ENCODE assay signal across 17 cellular contexts in the genomic region with DNA sequence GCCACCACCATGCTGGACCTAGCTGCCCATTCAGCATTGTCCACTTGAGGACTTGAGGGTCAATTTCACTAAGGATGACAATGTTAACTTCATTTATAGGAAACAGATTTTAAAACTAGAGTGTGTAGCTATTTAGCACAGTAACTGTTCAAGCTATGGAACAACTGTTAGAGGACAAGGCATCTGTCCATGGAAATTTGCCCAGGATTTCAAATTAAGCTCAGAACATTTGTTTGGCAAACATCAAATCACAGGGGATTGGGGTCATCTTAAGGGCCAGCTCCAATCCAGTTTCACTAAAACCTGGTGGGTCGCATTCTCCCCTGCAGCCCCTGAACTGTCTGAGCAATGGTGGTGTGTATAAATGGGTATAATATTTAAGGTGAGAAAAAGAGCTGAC. TPM values are rescaled to one million over a fixed set of nuclear protein-coding genes. Genes with fewer than 3 reads are reported as not detected.
DNase-seq lines count a peak whose midpoint lies in the region; ATAC-seq lines count a peak whose summit lies in the region.
"Had no signal": no experiment of that assay in that cellular context is flagged by ENCODE, and none has a peak within 500 bp of the region (broad histone marks: within the 10 kb centered on the region; RNA-seq: fewer than 3 reads in every experiment).

No MANE protein-coding gene starts in this region.

- H3K27me3 ChIP-seq in H7 (ENCODE audit: control insufficient read depth, insufficient read depth, low read length): no peaks in the 10 kb centered on the region
- H3K27me3 ChIP-seq: BLaER1 had no signal

- H3K4me3 ChIP-seq in H7 (ENCODE audit: insufficient read depth, low read depth, low read length): no peak overlapping the region
- H3K4me3 ChIP-seq: A549, BLaER1, GM23338 had no signal

- ATAC-seq in Right ventricle myocardium superior (ENCODE audit: poor library complexity) (peak; percentile 63), Right ventricle myocardium inferior (no peak), HG03095 (IDR thresholded peaks at IDR 0.05; ENCODE audit: unreplicated experiment) (no peak), esophagus mucosa (no peak)
- ATAC-seq: A549, GM23338, HepG2 had no signal

- DNase-seq in Right ventricle myocardium superior (no peak), Right ventricle myocardium inferior (ENCODE audit: missing footprints) (no peak), NCI-H1694 (lab: John Stamatoyannopoulos, UW) (peak; percentile 16), myocyte (ENCODE audit: low read depth) (peak; percentile 9), H7 (no peak)
- DNase-seq: CD4-positive, alpha-beta memory T cell; DMS53; GDM1; KBM-7 had no signal

- no peaks in the 10 kb centered on the region for H3K36me3 ChIP-seq in H7 (replicated peaks; ENCODE audit: control insufficient read depth, insufficient read depth, low read length)
- H3K36me3 ChIP-seq: BLaER1 had no signal

- intact Hi-C loops in Right ventricle myocardium superior (cut with DNase I): no loop called here
- intact Hi-C loops in Right ventricle myocardium inferior (cut with DNase I): no loop called here

RNA-seq across cellular contexts. Expression of a gene that starts 35.1 kb away (rescaled TPM):
- total RNA-seq in Right ventricle myocardium superior (11.1 TPM), Right ventricle myocardium inferior (13.3 TPM), myocyte (7.3 and 11.0 TPM in 2 replicates), esophagus mucosa (5.5 TPM)
- 3.2 TPM for polyA plus RNA-seq in myocyte (2012)
- total RNA-seq in H7 (2014; rRNA removed; shearing (Covaris generic)): 2.0 and 3.1 TPM in 2 replicates

RNA-seq across cellular contexts. Expression of a gene that starts 36.2 kb away (rescaled TPM):
- not detected for total RNA-seq in Right ventricle myocardium superior
- not detected for total RNA-seq in Right ventricle myocardium inferior
- not detected in 2 replicates for total RNA-seq in myocyte
- 0.04 TPM for polyA plus RNA-seq in myocyte (2012)
- 0.24 TPM for total RNA-seq in esophagus mucosa
- total RNA-seq in H7 (2014; rRNA removed; shearing (Covaris generic)): 0.07 and 0.10 TPM in 2 replicates
- total RNA-seq: CD4-positive, alpha-beta memory T cell; HepG2 had no signal
- polyA plus RNA-seq: A549; CD14-positive monocyte; CD4-positive, alpha-beta memory T cell; HepG2; IgD-negative memory B cell had no signal

Comparison
In these comparisons a context has a peak if more than half of its experiments do, and no peak if none do; other contexts are left out.
1. DNase-seq: peak in NCI-H1694 (single experiment) and myocyte (single experiment); none in Right ventricle myocardium superior (single experiment), Right ventricle myocardium inferior (single experiment) and H7 (single experiment).